In genomic region chr15:58598829-58599210, GRCh38 we compare ENCODE assay signal across 30 cellular contexts.
DNase-seq lines count a peak whose midpoint lies in the region; ATAC-seq and TF ChIP-seq lines count a peak whose summit lies in the region.
"Had no signal": no experiment of that assay in that cellular context is flagged by ENCODE, and none has a peak within 500 bp of the region (broad histone marks: within the 10 kb centered on the region; RNA-seq: fewer than 3 reads in every experiment).

No MANE protein-coding gene starts in this region.

- CTCF ChIA-PET in WTC11 (lab: Charles Lee) = interaction anchor here (1.0 to 1.2 kb wide), 4 partner anchors 10 to 241 kb away, joined by 3 to 4 read pairs (median 3); partner anchors contain the start of genes ADAM10 and MINDY2

- H3K36me3 ChIP-seq in lung (ENCODE audit: control insufficient read depth in 2 of 2, insufficient read depth in 2 of 2, low read length in 2 of 2) = peaks cover 2 to 23% of the 10 kb centered on the region in 2 donors

- H3K27me3 Mint-ChIP-seq in T-helper 2 cell treated with Interferon-gamma antibody and Interleukin-4, amounts not matched to agents 5 μg/mL and 100 μg/mL, for 36 hours (ENCODE audit: low read depth) = no peaks in the 10 kb centered on the region
- H3K27me3 Mint-ChIP-seq in WTC11 (ENCODE audit: low read depth) (no peaks in the 10 kb centered on the region), type B pancreatic cell (no peaks in the 10 kb centered on the region)
- H3K27me3 Mint-ChIP-seq: activated B cell treated with CpG ODN at 0.5 μM for 24 hours had no signal

- H3K9me3 Mint-ChIP-seq in T-helper 2 cell treated with Interferon-gamma antibody and Interleukin-4, amounts not matched to agents 5 μg/mL and 100 μg/mL, for 36 hours = peaks cover 3% of the 10 kb centered on the region
- H3K9me3 Mint-ChIP-seq in WTC11 (no peaks in the 10 kb centered on the region), type B pancreatic cell (peaks cover 6% of the 10 kb centered on the region)
- H3K9me3 Mint-ChIP-seq: activated B cell treated with CpG ODN at 0.5 μM for 24 hours had no signal

- H3K4me3 Mint-ChIP-seq in T-helper 2 cell treated with Interferon-gamma antibody and Interleukin-4, amounts not matched to agents 5 μg/mL and 100 μg/mL, for 36 hours = no peak overlapping the region
- H3K4me3 Mint-ChIP-seq in WTC11 = no peak overlapping the region
- H3K4me3 Mint-ChIP-seq in type B pancreatic cell = no peak overlapping the region
- H3K4me3 Mint-ChIP-seq: activated B cell treated with CpG ODN at 0.5 μM for 24 hours had no signal

- H3K4me3 ChIP-seq in lung = no peak overlapping the region
- H3K4me3 ChIP-seq: BLaER1 treated with 17β-estradiol and CSF1 and Interleukin-3, amounts not matched to agents 10 nM and 100 nM; left ventricle myocardium inferior; psoas muscle; sigmoid colon; thyroid gland had no signal

- peak overlapping the region; percentile 9 for H3K27ac Mint-ChIP-seq in T-helper 2 cell treated with Interferon-gamma antibody and Interleukin-4, amounts not matched to agents 5 μg/mL and 100 μg/mL, for 36 hours
- peak overlapping the region; percentile 92 for H3K27ac Mint-ChIP-seq in WTC11
- H3K27ac Mint-ChIP-seq in type B pancreatic cell = peak overlapping the region; percentile 46
- H3K27ac Mint-ChIP-seq: activated B cell treated with CpG ODN at 0.5 μM for 24 hours had no signal

- POLR2A ChIA-PET in WTC11 (lab: Charles Lee) = interaction anchor here (0.9 kb wide), 2 partner anchors 14 to 41 kb away, joined by 3 read pairs; no protein-coding TSS in a partner anchor

- H3K27ac ChIP-seq in lung (ENCODE audit: low read depth in 1 of 2, low read length in 1 of 2) = no peak overlapping the region
- H3K27ac ChIP-seq: 22Rv1, brain microvascular endothelial cell, left ventricle myocardium inferior, psoas muscle, sigmoid colon, thyroid gland had no signal

- no peaks in the 10 kb centered on the region for H3K9me3 ChIP-seq in lung (ENCODE audit: control insufficient read depth in 2 of 2, insufficient read depth in 1 of 2, low read length in 1 of 2)
- H3K9me3 ChIP-seq: left ventricle myocardium inferior, psoas muscle, sigmoid colon, thyroid gland had no signal

- peaks cover 54% of the 10 kb centered on the region for H3K36me3 Mint-ChIP-seq in T-helper 2 cell treated with Interferon-gamma antibody and Interleukin-4, amounts not matched to agents 5 μg/mL and 100 μg/mL, for 36 hours (ENCODE audit: low read depth)
- H3K36me3 Mint-ChIP-seq in WTC11 (peaks cover 11% of the 10 kb centered on the region), type B pancreatic cell (peaks cover 51% of the 10 kb centered on the region)

- 78 to 96% methylated on average over 4 of the region's 4 CpGs for WGBS in lung, 2 donors

- no peak for DNase-seq in T-helper 2 cell treated with Interferon-gamma antibody and Interleukin-4, amounts not matched to agents 5 μg/mL and 100 μg/mL, for 36 hours (ENCODE audit: low spot score)
- no peak for DNase-seq in T-helper 2 cell
- no peak for DNase-seq in WTC11 (ENCODE audit: low spot score)
- no peak for DNase-seq in lung (ENCODE audit: low spot score)
- no peak for DNase-seq in type B pancreatic cell (ENCODE audit: extremely low spot score, unreplicated experiment)
- no peak for DNase-seq in NCI-H524 treated with DMSO at 0.1 percent for 48 hours (lab: John Stamatoyannopoulos, UW)
- no peak for DNase-seq in dedifferentiated amniotic fluid mesenchymal stem cell (ENCODE audit: extremely low spot score)
- DNase-seq in NCI-H128 (lab: John Stamatoyannopoulos, UW; ENCODE audit: unreplicated experiment) = no peak
- DNase-seq: activated B cell treated with CpG ODN at 0.5 μM for 24 hours; activated naive CD4-positive, alpha-beta T cell; amygdala; brain microvascular endothelial cell; Calu3; DMS79; effector CD8-positive, alpha-beta T cell; KG1; left ventricle myocardium inferior; NCI-H1105; NCI-H187 treated with DMSO at 0.1 percent for 48 hours; NCI-H2171 treated with DMSO at 0.1 percent for 48 hours; NCI-H526; occipital lobe; OCI-M1; psoas muscle; sigmoid colon; stimulated activated CD4-positive, alpha-beta T cell treated with anti-CD3 and anti-CD28 coated beads, Interleukin-12 subunit alpha, Interleukin-12 subunit beta, amount 100 ng/mL, for 4 hours; stimulated activated CD4-positive, alpha-beta T cell treated with anti-CD3 and anti-CD28 coated beads, Interleukin-4, amount 100 ng/mL, for 1 hour; thyroid gland had no signal

- TF ChIP-seq CTCF in WTC11 (IDR thresholded peaks at IDR 0.05) = no peak
- no peak for TF ChIP-seq CTCF in lung (IDR thresholded peaks at IDR 0.05; ENCODE audit: control extremely low read depth, extremely low read depth)
- no peak for TF ChIP-seq CTCF in type B pancreatic cell (conservative IDR thresholded peaks at IDR 0.05)

- ATAC-seq in WTC11 = peak; percentile 35; the same call in 1 of the 2 replicates
- peak; percentile 27 for ATAC-seq in lung (ENCODE audit: insufficient read depth, low FRiP score)
- ATAC-seq: psoas muscle had no signal

- no peaks in the 10 kb centered on the region for H3K27me3 ChIP-seq in lung (ENCODE audit: control insufficient read depth, insufficient read depth)
- H3K27me3 ChIP-seq: BLaER1 treated with 17β-estradiol and CSF1 and Interleukin-3, amounts not matched to agents 10 nM and 100 nM; brain microvascular endothelial cell; sigmoid colon; thyroid gland had no signal

- H3K4me1 Mint-ChIP-seq in T-helper 2 cell treated with Interferon-gamma antibody and Interleukin-4, amounts not matched to agents 5 μg/mL and 100 μg/mL, for 36 hours (ENCODE audit: low read depth) = peaks cover 29% of the 10 kb centered on the region
- H3K4me1 Mint-ChIP-seq in WTC11 (peaks cover 14% of the 10 kb centered on the region), type B pancreatic cell (ENCODE audit: unreplicated experiment) (peaks cover 6% of the 10 kb centered on the region)
- H3K4me1 Mint-ChIP-seq: activated B cell treated with CpG ODN at 0.5 μM for 24 hours had no signal

- H3K4me1 ChIP-seq in lung (ENCODE audit: control insufficient read depth in 2 of 2, insufficient read depth in 2 of 2, low read length in 2 of 2) = peaks cover 1 to 2% of the 10 kb centered on the region in 2 donors
- H3K4me1 ChIP-seq: psoas muscle, sigmoid colon, thyroid gland had no signal

TF ChIP-seq in WTC11, 78 proteins besides CTCF, POLR2A, EP300 and RAD21:
- TF ChIP-seq CREB1 (CRISPR knock-in tag; IDR thresholded peaks at IDR 0.05) = no peak
- TF ChIP-seq, protein P1, sequence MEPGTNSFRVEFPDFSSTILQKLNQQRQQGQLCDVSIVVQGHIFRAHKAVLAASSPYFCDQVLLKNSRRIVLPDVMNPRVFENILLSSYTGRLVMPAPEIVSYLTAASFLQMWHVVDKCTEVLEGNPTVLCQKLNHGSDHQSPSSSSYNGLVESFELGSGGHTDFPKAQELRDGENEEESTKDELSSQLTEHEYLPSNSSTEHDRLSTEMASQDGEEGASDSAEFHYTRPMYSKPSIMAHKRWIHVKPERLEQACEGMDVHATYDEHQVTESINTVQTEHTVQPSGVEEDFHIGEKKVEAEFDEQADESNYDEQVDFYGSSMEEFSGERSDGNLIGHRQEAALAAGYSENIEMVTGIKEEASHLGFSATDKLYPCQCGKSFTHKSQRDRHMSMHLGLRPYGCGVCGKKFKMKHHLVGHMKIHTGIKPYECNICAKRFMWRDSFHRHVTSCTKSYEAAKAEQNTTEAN (CRISPR knock-in tag; IDR thresholded peaks at IDR 0.05) = no peak
- TF ChIP-seq TCF7 (CRISPR knock-in tag; IDR thresholded peaks at IDR 0.05; ENCODE audit: low read depth) = no peak
- TF ChIP-seq GABPB1 (CRISPR knock-in tag; IDR thresholded peaks at IDR 0.05) = no peak
- no peak for TF ChIP-seq ETV6 (CRISPR knock-in tag; IDR thresholded peaks at IDR 0.05)
- TF ChIP-seq, protein P2, sequence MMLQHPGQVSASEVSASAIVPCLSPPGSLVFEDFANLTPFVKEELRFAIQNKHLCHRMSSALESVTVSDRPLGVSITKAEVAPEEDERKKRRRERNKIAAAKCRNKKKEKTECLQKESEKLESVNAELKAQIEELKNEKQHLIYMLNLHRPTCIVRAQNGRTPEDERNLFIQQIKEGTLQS (CRISPR knock-in tag; conservative IDR thresholded peaks at IDR 0.05) = no peak
- TF ChIP-seq, protein P3, sequence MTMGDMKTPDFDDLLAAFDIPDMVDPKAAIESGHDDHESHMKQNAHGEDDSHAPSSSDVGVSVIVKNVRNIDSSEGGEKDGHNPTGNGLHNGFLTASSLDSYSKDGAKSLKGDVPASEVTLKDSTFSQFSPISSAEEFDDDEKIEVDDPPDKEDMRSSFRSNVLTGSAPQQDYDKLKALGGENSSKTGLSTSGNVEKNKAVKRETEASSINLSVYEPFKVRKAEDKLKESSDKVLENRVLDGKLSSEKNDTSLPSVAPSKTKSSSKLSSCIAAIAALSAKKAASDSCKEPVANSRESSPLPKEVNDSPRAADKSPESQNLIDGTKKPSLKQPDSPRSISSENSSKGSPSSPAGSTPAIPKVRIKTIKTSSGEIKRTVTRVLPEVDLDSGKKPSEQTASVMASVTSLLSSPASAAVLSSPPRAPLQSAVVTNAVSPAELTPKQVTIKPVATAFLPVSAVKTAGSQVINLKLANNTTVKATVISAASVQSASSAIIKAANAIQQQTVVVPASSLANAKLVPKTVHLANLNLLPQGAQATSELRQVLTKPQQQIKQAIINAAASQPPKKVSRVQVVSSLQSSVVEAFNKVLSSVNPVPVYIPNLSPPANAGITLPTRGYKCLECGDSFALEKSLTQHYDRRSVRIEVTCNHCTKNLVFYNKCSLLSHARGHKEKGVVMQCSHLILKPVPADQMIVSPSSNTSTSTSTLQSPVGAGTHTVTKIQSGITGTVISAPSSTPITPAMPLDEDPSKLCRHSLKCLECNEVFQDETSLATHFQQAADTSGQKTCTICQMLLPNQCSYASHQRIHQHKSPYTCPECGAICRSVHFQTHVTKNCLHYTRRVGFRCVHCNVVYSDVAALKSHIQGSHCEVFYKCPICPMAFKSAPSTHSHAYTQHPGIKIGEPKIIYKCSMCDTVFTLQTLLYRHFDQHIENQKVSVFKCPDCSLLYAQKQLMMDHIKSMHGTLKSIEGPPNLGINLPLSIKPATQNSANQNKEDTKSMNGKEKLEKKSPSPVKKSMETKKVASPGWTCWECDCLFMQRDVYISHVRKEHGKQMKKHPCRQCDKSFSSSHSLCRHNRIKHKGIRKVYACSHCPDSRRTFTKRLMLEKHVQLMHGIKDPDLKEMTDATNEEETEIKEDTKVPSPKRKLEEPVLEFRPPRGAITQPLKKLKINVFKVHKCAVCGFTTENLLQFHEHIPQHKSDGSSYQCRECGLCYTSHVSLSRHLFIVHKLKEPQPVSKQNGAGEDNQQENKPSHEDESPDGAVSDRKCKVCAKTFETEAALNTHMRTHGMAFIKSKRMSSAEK (CRISPR knock-in tag; IDR thresholded peaks at IDR 0.05; ENCODE audit: borderline replicate concordance) = no peak
- no peak for TF ChIP-seq SMAD4 (CRISPR knock-in tag; IDR thresholded peaks at IDR 0.05)
- TF ChIP-seq ZNF317 (CRISPR knock-in tag; IDR thresholded peaks at IDR 0.05; ENCODE audit: borderline replicate concordance, low read depth) = no peak

Comparison
In these comparisons a context has a peak if more than half of its experiments do, and no peak if none do; other contexts are left out.
1. H3K27ac Mint-ChIP-seq: peak in every context shown above with its lines; median percentile 92 in WTC11; 46 in type B pancreatic cell; 9 in T-helper 2 cell treated with Interferon-gamma antibody and Interleukin-4, amounts not matched to agents 5 μg/mL and 100 μg/mL, for 36 hours.